In genomic region chr1:21217812-21218596, GRCh38 we compare ENCODE assay signal across 9 cellular contexts. TPM values are rescaled to one million over a fixed set of nuclear protein-coding genes. Genes with fewer than 3 reads are reported as not detected.
DNase-seq lines count a peak whose midpoint lies in the region; ATAC-seq and TF ChIP-seq lines count a peak whose summit lies in the region.
"Had no signal": no experiment of that assay in that cellular context is flagged by ENCODE, and none has a peak within 500 bp of the region (broad histone marks: within the 10 kb centered on the region; RNA-seq: fewer than 3 reads in every experiment).

No MANE protein-coding gene starts in this region.

- no peak overlapping the region for H3K4me3 ChIP-seq in CD8-positive, alpha-beta T cell (ENCODE audit: low read depth, low read length)
- no peak overlapping the region for H3K4me3 ChIP-seq in fibroblast of the aortic adventitia (ENCODE audit: low read depth, low read length)
- no peak overlapping the region for H3K4me3 ChIP-seq in retinal pigment epithelial cell (ENCODE audit: low read length)
- H3K4me3 ChIP-seq: tibial artery had no signal

- H3K27ac Mint-ChIP-seq in CD8-positive, alpha-beta T cell = no peak overlapping the region

- no peak overlapping the region for H3K4me3 Mint-ChIP-seq in CD8-positive, alpha-beta T cell

- peaks cover 39% of the 10 kb centered on the region for H3K36me3 Mint-ChIP-seq in CD8-positive, alpha-beta T cell

- in situ Hi-C loops in G401 (cut with HindIII; ENCODE audit: low sequenced_read_pairs) = no loop called here

- H3K36me3 ChIP-seq in CD8-positive, alpha-beta T cell (ENCODE audit: insufficient read depth, low read length) = peaks cover 5% of the 10 kb centered on the region

- TF ChIP-seq CTCF in CD8-positive, alpha-beta T cell (IDR thresholded peaks at IDR 0.05) = no peak
- TF ChIP-seq CTCF in fibroblast of the aortic adventitia (IDR thresholded peaks at IDR 0.05; ENCODE audit: insufficient read depth, low read length) (peak; percentile 45), retinal pigment epithelial cell (conservative IDR thresholded peaks at IDR 0.05; ENCODE audit: low read depth, low read length) (peak; percentile 54)

- peaks cover 2% of the 10 kb centered on the region for H3K4me1 Mint-ChIP-seq in CD8-positive, alpha-beta T cell (ENCODE audit: low read depth)

- DNase-seq in CD8-positive, alpha-beta T cell = peak in 4 of 7 experiments; percentile 19 to 33 (median 26)
- DNase-seq in HuH-7.5 (ENCODE audit: low spot score) = peak; percentile 42
- peak; percentile 64 to 72 for DNase-seq in activated CD4-positive, alpha-beta T cell treated with anti-CD3 and anti-CD28 coated beads, Interleukin-2, amount 50 U/mL, for 48 hours
- peak; percentile 9 for DNase-seq in fibroblast of the aortic adventitia (ENCODE audit: low read depth)
- no peak for DNase-seq in retinal pigment epithelial cell (ENCODE audit: low read depth)
- DNase-seq in G401 (ENCODE audit: low spot score) = no peak

- no peaks in the 10 kb centered on the region for H3K9me3 ChIP-seq in CD8-positive, alpha-beta T cell (ENCODE audit: low read length)
- H3K9me3 ChIP-seq: tibial artery had no signal

- POLR2A ChIA-PET in CD8-positive, alpha-beta T cell (lab: Charles Lee) = no interaction called here

- intact Hi-C loops in CD8-positive, alpha-beta T cell (cut with DNase I, micrococcal nuclease) = loop anchor here in 1 of 2 experiments (1.0 kb wide), 1 partner anchor 150 kb away; no protein-coding TSS in a partner anchor

- H3K27me3 Mint-ChIP-seq in CD8-positive, alpha-beta T cell (ENCODE audit: low read depth) = no peaks in the 10 kb centered on the region

- ATAC-seq in CD8-positive, alpha-beta T cell = no peak
- ATAC-seq in HG02678 (IDR thresholded peaks at IDR 0.05; ENCODE audit: unreplicated experiment) (no peak), GM18867 (IDR thresholded peaks at IDR 0.05; ENCODE audit: unreplicated experiment) (no peak)

- H3K27ac ChIP-seq in CD8-positive, alpha-beta T cell (ENCODE audit: low read depth, low read length) = no peak overlapping the region
- H3K27ac ChIP-seq: tibial artery had no signal

- H3K4me1 ChIP-seq in CD8-positive, alpha-beta T cell (ENCODE audit: insufficient read depth, low read length) = no peaks in the 10 kb centered on the region
- H3K4me1 ChIP-seq: tibial artery had no signal

- no peaks in the 10 kb centered on the region for H3K9me3 Mint-ChIP-seq in CD8-positive, alpha-beta T cell

- no peaks in the 10 kb centered on the region for H3K27me3 ChIP-seq in CD8-positive, alpha-beta T cell (ENCODE audit: insufficient read depth, low read length)
- H3K27me3 ChIP-seq: tibial artery had no signal

- CTCF ChIA-PET in CD8-positive, alpha-beta T cell (lab: Charles Lee) = interaction anchor here (0.8 to 5.8 kb wide), 11 partner anchors 8 to 151 kb away, joined by 3 to 49 read pairs (median 5); no protein-coding TSS in a partner anchor

RNA-seq across cellular contexts. Expression of gene EIF4G3, which starts 41.3 kb away (rescaled TPM):
- total RNA-seq in CD8-positive, alpha-beta T cell = 10 to 100 TPM; 19.6 to 19.8 TPM
- total RNA-seq in fibroblast of the aortic adventitia (ENCODE audit: low replicate concordance) = 58.6 and 80.6 TPM in 2 replicates
- 20.2 and 30.9 TPM in 2 replicates for total RNA-seq in G401 (2014; rRNA removed; shearing (Covaris generic))

Comparison
In these comparisons a context has a peak if more than half of its experiments do, and no peak if none do; other contexts are left out.
1. DNase-seq: peak in CD8-positive, alpha-beta T cell (4 of 7), HuH-7.5 (single experiment), activated CD4-positive, alpha-beta T cell treated with anti-CD3 and anti-CD28 coated beads, Interleukin-2, amount 50 U/mL, for 48 hours (2 of 2) and fibroblast of the aortic adventitia (single experiment); none in retinal pigment epithelial cell (single experiment) and G401 (single experiment).